15 cellular contexts compared by ENCODE assay signal in genomic region chr20:308427-309038, GRCh38. TPM values are rescaled to one million over a fixed set of nuclear protein-coding genes. Genes with fewer than 3 reads are reported as not detected.
DNase-seq lines count a peak whose midpoint lies in the region; ATAC-seq, FAIRE-seq and TF ChIP-seq lines count a peak whose summit lies in the region.
"Had no signal": no experiment of that assay in that cellular context is flagged by ENCODE, and none has a peak within 500 bp of the region (broad histone marks: within the 10 kb centered on the region; RNA-seq: fewer than 3 reads in every experiment).

No MANE protein-coding gene starts in this region.

- H3K27me3 ChIP-seq in astrocyte (ENCODE audit: insufficient read depth, low read length) (no peaks in the 10 kb centered on the region), keratinocyte (ENCODE audit: control insufficient read depth, extremely low read depth, insufficient read depth, low read length) (no peaks in the 10 kb centered on the region)
- H3K27me3 ChIP-seq: thyroid gland had no signal

- H3K79me2 ChIP-seq in astrocyte (ENCODE audit: insufficient read depth, low read length) (no peaks in the 10 kb centered on the region), keratinocyte (ENCODE audit: control insufficient read depth, insufficient read depth, low read length) (no peaks in the 10 kb centered on the region)

- no peak overlapping the region for H3K27ac Mint-ChIP-seq in astrocyte (ENCODE audit: unreplicated experiment)

- dilution Hi-C loops in keratinocyte (cut with MboI; ENCODE audit: extremely low pct_ligation_motif_present, low sequenced_read_pairs) = no loop called here

- H3K27ac ChIP-seq in astrocyte (ENCODE audit: low read depth, low read length) (no peak overlapping the region), keratinocyte (ENCODE audit: control insufficient read depth, insufficient read depth, low read length) (peak overlapping the region; percentile 74), substantia nigra (ENCODE audit: low read depth, low read length, poor library complexity, severe bottlenecking) (peak overlapping the region; percentile 99)

- H4K20me1 ChIP-seq in astrocyte (ENCODE audit: insufficient read depth, low read length) (no peaks in the 10 kb centered on the region), keratinocyte (ENCODE audit: control insufficient read depth, extremely low read depth, insufficient read depth, low read length) (no peaks in the 10 kb centered on the region)

- ATAC-seq in GM18502 (IDR thresholded peaks at IDR 0.05; ENCODE audit: poor library complexity, unreplicated experiment) = no peak

- H3K9me3 ChIP-seq in astrocyte (ENCODE audit: insufficient read depth, low read depth, low read length) (no peaks in the 10 kb centered on the region), keratinocyte (ENCODE audit: control insufficient read depth, low read depth, low read length) (peaks cover 2% of the 10 kb centered on the region)
- H3K9me3 ChIP-seq: thyroid gland had no signal

- H3K4me1 ChIP-seq in astrocyte (ENCODE audit: insufficient read depth, low read length) (peaks cover 18% of the 10 kb centered on the region), keratinocyte (ENCODE audit: control insufficient read depth, extremely low read depth, insufficient read depth, low read length) (peaks cover 38% of the 10 kb centered on the region)

- peaks cover 9% of the 10 kb centered on the region for H3K4me1 Mint-ChIP-seq in astrocyte (ENCODE audit: low read depth, unreplicated experiment)

- TF ChIP-seq CTCF in astrocyte (IDR thresholded peaks at IDR 0.05; ENCODE audit: insufficient read depth, low read depth, low read length) = no peak
- TF ChIP-seq CTCF in keratinocyte (optimal IDR thresholded peaks at IDR 0.05 in 1 of 3, IDR thresholded peaks at IDR 0.05 in 1 of 3, conservative IDR thresholded peaks at IDR 0.05 in 1 of 3; ENCODE audit: extremely low read depth in 1 of 3, insufficient read depth in 2 of 3, low read length in 3 of 3) = no peak

- H3K36me3 ChIP-seq in astrocyte (ENCODE audit: insufficient read depth, low read length) = no peaks in the 10 kb centered on the region
- no peaks in the 10 kb centered on the region for H3K36me3 ChIP-seq in keratinocyte (ENCODE audit: control insufficient read depth in 2 of 2, extremely low read depth in 1 of 2, insufficient read depth in 2 of 2, low read length in 2 of 2)
- H3K36me3 ChIP-seq: thyroid gland had no signal

- H2AFZ ChIP-seq in astrocyte (ENCODE audit: low read depth, low read length) = peak overlapping the region; percentile 14
- H2AFZ ChIP-seq in keratinocyte (ENCODE audit: control insufficient read depth, low read length) = no peak overlapping the region

- H3K27me3 Mint-ChIP-seq in astrocyte (ENCODE audit: low read depth, unreplicated experiment) = no peaks in the 10 kb centered on the region

- no peak for FAIRE-seq in astrocyte (lab: Jason Lieb, UNC)
- FAIRE-seq in keratinocyte (lab: Jason Lieb, UNC) = peak; percentile 97

- H3K9ac ChIP-seq in astrocyte (ENCODE audit: low read length) (no peak overlapping the region), keratinocyte (ENCODE audit: control insufficient read depth, extremely low read depth, insufficient read depth, low read length) (peak overlapping the region; percentile 34)

- DNase-seq in astrocyte (ENCODE audit: low read depth) (no peak), keratinocyte (ENCODE audit: low read depth, low spot score) (peak; percentile 88), substantia nigra (lab: John Stamatoyannopoulos, UW) (peak in 1 of 49 donors; percentile 41), NCI-H187 (lab: John Stamatoyannopoulos, UW) (no peak), NCI-H446 (lab: John Stamatoyannopoulos, UW) (no peak)
- DNase-seq: activated CD8-positive, alpha-beta memory T cell treated with anti-CD3 and anti-CD28 coated beads for 24 hours; activated naive CD4-positive, alpha-beta T cell; CD4-positive, alpha-beta memory T cell; KBM-7; NCI-H1694 treated with DMSO at 0.1 percent for 48 hours; SIG-M5; thyroid gland had no signal

- H3K36me3 Mint-ChIP-seq in astrocyte (ENCODE audit: low read depth, unreplicated experiment) = no peaks in the 10 kb centered on the region
- H3K36me3 Mint-ChIP-seq: CD4-positive, alpha-beta memory T cell had no signal

- no peak overlapping the region for H3K4me3 ChIP-seq in astrocyte (ENCODE audit: insufficient read depth, low read depth, low read length)
- no peak overlapping the region for H3K4me3 ChIP-seq in keratinocyte (ENCODE audit: control insufficient read depth in 2 of 3, extremely low read depth in 1 of 3, insufficient read depth in 2 of 3, low read depth in 1 of 3, low read length in 3 of 3)
- H3K4me3 ChIP-seq: thyroid gland had no signal

- H3K4me3 Mint-ChIP-seq in astrocyte (ENCODE audit: unreplicated experiment) = no peak overlapping the region

- no peaks in the 10 kb centered on the region for H3K9me3 Mint-ChIP-seq in astrocyte (ENCODE audit: unreplicated experiment)

- peak overlapping the region; percentile 93 for H3K4me2 ChIP-seq in astrocyte (ENCODE audit: low read length)
- no peak overlapping the region for H3K4me2 ChIP-seq in keratinocyte (ENCODE audit: control insufficient read depth, extremely low read depth, insufficient read depth, low read depth, low read length)

- no peaks in the 10 kb centered on the region for H3K9me1 ChIP-seq in keratinocyte (ENCODE audit: control insufficient read depth, extremely low read depth, insufficient read depth, low read length)

RNA-seq across cellular contexts. Expression of gene ZCCHC3, which starts 11.2 kb away (rescaled TPM):
- total RNA-seq in astrocyte = 18.6 and 20.2 TPM in 2 replicates
- polyA plus RNA-seq in keratinocyte = 4.9 to 6.8 TPM (median 5.7 TPM) in 3 replicates
- polyA plus RNA-seq in keratinocyte (2011; ENCODE audit: low read depth) = 1.8 TPM
- polyA plus RNA-seq in keratinocyte (2011; cell fraction: cytosol; rRNA removed) = 3.5 and 4.4 TPM in 2 replicates
- polyA plus RNA-seq in keratinocyte (2011; cell fraction: nucleus; rRNA removed) = 6.5 and 6.8 TPM in 2 replicates
- 3.7 and 5.9 TPM in 2 replicates for polyA plus RNA-seq in keratinocyte (2012; ENCODE audit: low replicate concordance)
- 3.6 to 5.8 TPM (median 3.7 TPM) in 3 replicates for polyA minus RNA-seq in keratinocyte
- 8.1 TPM for polyA minus RNA-seq in keratinocyte (2011; cell fraction: cytosol; rRNA and poly(A)+ RNA removed)
- polyA minus RNA-seq in keratinocyte (2011; cell fraction: nucleus; rRNA and poly(A)+ RNA removed) = 3.7 and 4.0 TPM in 2 replicates

RNA-seq across cellular contexts. Expression of gene SOX12, which starts 16.8 kb away (rescaled TPM):
- total RNA-seq in astrocyte = 43.4 and 45.1 TPM in 2 replicates
- 1.4 to 3.5 TPM (median 1.9 TPM) in 3 replicates for polyA plus RNA-seq in keratinocyte
- polyA plus RNA-seq in keratinocyte (2011; ENCODE audit: low read depth) = 0.54 TPM
- polyA plus RNA-seq in keratinocyte (2011; cell fraction: cytosol; rRNA removed) = 1.7 and 3.5 TPM in 2 replicates
- 5.4 and 7.0 TPM in 2 replicates for polyA plus RNA-seq in keratinocyte (2011; cell fraction: nucleus; rRNA removed)
- 3.0 and 8.8 TPM in 2 replicates for polyA plus RNA-seq in keratinocyte (2012; ENCODE audit: low replicate concordance)
- 1.2 to 4.6 TPM (median 1.3 TPM) in 3 replicates for polyA minus RNA-seq in keratinocyte
- 4.6 TPM for polyA minus RNA-seq in keratinocyte (2011; cell fraction: cytosol; rRNA and poly(A)+ RNA removed)
- 1.7 and 2.2 TPM in 2 replicates for polyA minus RNA-seq in keratinocyte (2011; cell fraction: nucleus; rRNA and poly(A)+ RNA removed)

RNA-seq across cellular contexts. Expression of gene C20orf96, which starts 18.0 kb away (rescaled TPM):
- 10.1 and 10.7 TPM in 2 replicates for total RNA-seq in astrocyte
- polyA plus RNA-seq in keratinocyte = 3.5 to 4.7 TPM (median 3.6 TPM) in 3 replicates
- polyA plus RNA-seq in keratinocyte (2011; ENCODE audit: low read depth) = 1.1 TPM
- 2.5 and 2.6 TPM in 2 replicates for polyA plus RNA-seq in keratinocyte (2011; cell fraction: cytosol; rRNA removed)
- 5.8 and 6.0 TPM in 2 replicates for polyA plus RNA-seq in keratinocyte (2011; cell fraction: nucleus; rRNA removed)
- polyA plus RNA-seq in keratinocyte (2012; ENCODE audit: low replicate concordance) = 1.8 and 2.2 TPM in 2 replicates
- 0.89 to 2.6 TPM (median 0.96 TPM) in 3 replicates for polyA minus RNA-seq in keratinocyte
- 2.1 TPM for polyA minus RNA-seq in keratinocyte (2011; cell fraction: cytosol; rRNA and poly(A)+ RNA removed)
- 1.3 and 1.7 TPM in 2 replicates for polyA minus RNA-seq in keratinocyte (2011; cell fraction: nucleus; rRNA and poly(A)+ RNA removed)

RNA-seq across cellular contexts. Expression of gene NRSN2, which starts 38.4 kb away (rescaled TPM):
- 57.8 and 64.0 TPM in 2 replicates for total RNA-seq in astrocyte
- polyA plus RNA-seq in keratinocyte = 10.4 to 29.0 TPM (median 14.0 TPM) in 3 replicates
- 2.3 TPM for polyA plus RNA-seq in keratinocyte (2011; ENCODE audit: low read depth)
- 12.5 and 32.8 TPM in 2 replicates for polyA plus RNA-seq in keratinocyte (2011; cell fraction: cytosol; rRNA removed)
- 15.1 and 26.5 TPM in 2 replicates for polyA plus RNA-seq in keratinocyte (2011; cell fraction: nucleus; rRNA removed)
- polyA plus RNA-seq in keratinocyte (2012; ENCODE audit: low replicate concordance) = 10.6 and 21.1 TPM in 2 replicates
- polyA minus RNA-seq in keratinocyte = 8.4 to 20.7 TPM (median 11.2 TPM) in 3 replicates
- polyA minus RNA-seq in keratinocyte (2011; cell fraction: cytosol; rRNA and poly(A)+ RNA removed) = 18.6 TPM
- 9.5 and 10.2 TPM in 2 replicates for polyA minus RNA-seq in keratinocyte (2011; cell fraction: nucleus; rRNA and poly(A)+ RNA removed)

RNA-seq across cellular contexts. Expression of gene DEFB132, which starts 51.0 kb away (rescaled TPM):
- total RNA-seq in astrocyte = not detected in 2 replicates
- not detected in 3 replicates for polyA plus RNA-seq in keratinocyte
- polyA plus RNA-seq in keratinocyte (2011; ENCODE audit: low read depth) = not detected
- polyA plus RNA-seq in keratinocyte (2011; cell fraction: cytosol; rRNA removed) = not detected in 2 replicates
- not detected in 2 replicates for polyA plus RNA-seq in keratinocyte (2011; cell fraction: nucleus; rRNA removed)
- polyA plus RNA-seq in keratinocyte (2012; ENCODE audit: low replicate concordance) = not detected in 2 replicates
- polyA minus RNA-seq in keratinocyte = not detected in 3 replicates
- polyA minus RNA-seq in keratinocyte (2011; cell fraction: cytosol; rRNA and poly(A)+ RNA removed) = not detected
- not detected in 2 replicates for polyA minus RNA-seq in keratinocyte (2011; cell fraction: nucleus; rRNA and poly(A)+ RNA removed)
- total RNA-seq: cardiac septum; CD4-positive, alpha-beta memory T cell; thyroid gland had no signal
- polyA plus RNA-seq: CD4-positive, alpha-beta memory T cell; esophagus had no signal
